In genomic region chr7:100674441-100675407, GRCh38 we compare ENCODE assay signal across 7 cellular contexts. TPM values are rescaled to one million over a fixed set of nuclear protein-coding genes. Genes with fewer than 3 reads are reported as not detected.
DNase-seq lines count a peak whose midpoint lies in the region; ATAC-seq and TF ChIP-seq lines count a peak whose summit lies in the region.

No MANE protein-coding gene starts in this region.

- no peaks in the 10 kb centered on the region for H3K9me3 ChIP-seq in spleen

- H3K27ac ChIP-seq in spleen: peak overlapping the region; percentile 97 to 100 (median 99)

- peaks cover 0 to 37% (median 35%) of the 10 kb centered on the region in 6 donors for H3K36me3 ChIP-seq in spleen

- no peak for TF ChIP-seq CTCF in GM20000 (IDR thresholded peaks at IDR 0.05; ENCODE audit: extremely low read depth, missing control alignments)
- no peak for TF ChIP-seq CTCF in astrocyte of the cerebellum (IDR thresholded peaks at IDR 0.05; ENCODE audit: low read depth, low read length, missing control alignments)
- TF ChIP-seq CTCF in spleen (IDR thresholded peaks at IDR 0.05 in 8 of 11, conservative IDR thresholded peaks at IDR 0.05 in 3 of 11): no peak

- 0% methylated on average over 54 to 82 of the region's 82 CpGs for WGBS in spleen, 5 donors

- peaks cover 7 to 54% (median 41%) of the 10 kb centered on the region in 6 donors for H3K4me1 ChIP-seq in spleen

- H3K27me3 ChIP-seq in spleen (replicated peaks in 1 of 7): no peaks in the 10 kb centered on the region

- in situ Hi-C loops in astrocyte of the cerebellum (cut with HindIII; ENCODE audit: low sequenced_read_pairs): loop anchor here (5.0 kb wide), 1 partner anchor 57 kb away; no protein-coding TSS in a partner anchor

- H3K4me3 ChIP-seq in astrocyte of the cerebellum (ENCODE audit: low read depth, low read length): peak overlapping the region; percentile 96
- H3K4me3 ChIP-seq in spleen: peak overlapping the region; percentile 86 to 98 (median 92)

- no peak for ATAC-seq in HG02571 (IDR thresholded peaks at IDR 0.05; ENCODE audit: unreplicated experiment)

- TF ChIP-seq POLR2A in spleen (IDR thresholded peaks at IDR 0.05): no peak

- DNase-seq in GM20000 (ENCODE audit: low spot score) (peak; percentile 43), OCI-M1 (lab: John Stamatoyannopoulos, UW) (peak; percentile 72), astrocyte of the cerebellum (ENCODE audit: low read depth) (no peak), iPS-NIHi11 (ENCODE audit: low spot score) (peak; percentile 25), spleen (peak; percentile 92), glomerular visceral epithelial cell (ENCODE audit: extremely low spot score) (no peak)

- intact Hi-C loops in spleen (cut with DNase I; ENCODE audit: low total_unique reads): loop anchor here (10.0 kb wide), 1 partner anchor 60 kb away; the partner anchor contains the start of gene MOSPD3

RNA-seq across cellular contexts. Expression of gene GNB2, which starts 1.2 kb away (rescaled TPM):
- 100 to 1,000 TPM; 207 to 342 (median 270) TPM for total RNA-seq in spleen
- 100 to 1,000 TPM; 104 to 195 (median 121) TPM for polyA plus RNA-seq in spleen

RNA-seq across cellular contexts. Expression of gene ACTL6B, which starts 18.5 kb away (rescaled TPM):
- not detected for total RNA-seq in spleen
- polyA plus RNA-seq in spleen: not detected

RNA-seq across cellular contexts. Expression of gene GIGYF1, which starts 19.3 kb away (rescaled TPM):
- 100 to 1,000 TPM in 1 of 7 donors, 10 to 100 TPM in 6; 35.3 to 102 (median 71.5) TPM for total RNA-seq in spleen
- polyA plus RNA-seq in spleen: 10 to 100 TPM; 15.4 to 56.2 (median 36.0) TPM

RNA-seq across cellular contexts. Expression of gene POP7, which starts 31.2 kb away (rescaled TPM):
- total RNA-seq in spleen: 10 to 100 TPM; 14.9 to 22.8 (median 17.2) TPM
- 10 to 100 TPM; 30.6 to 39.1 (median 38.2) TPM for polyA plus RNA-seq in spleen

RNA-seq across cellular contexts. Expression of gene TFR2, which starts 33.4 kb away (rescaled TPM):
- total RNA-seq in spleen: 1 to 10 TPM; 1.9 to 6.6 (median 2.4) TPM
- 1 to 10 TPM; 1.7 to 1.9 (median 1.8) TPM for polyA plus RNA-seq in spleen

Comparison
In these comparisons a context has a peak if more than half of its experiments do, and no peak if none do; other contexts are left out.
1. DNase-seq: peak in GM20000 (single experiment), OCI-M1 (single experiment), iPS-NIHi11 (single experiment) and spleen (single experiment); none in astrocyte of the cerebellum (single experiment) and glomerular visceral epithelial cell (single experiment).